Comparison of ENCODE assay signal across 9 cellular contexts in the genomic region with DNA sequence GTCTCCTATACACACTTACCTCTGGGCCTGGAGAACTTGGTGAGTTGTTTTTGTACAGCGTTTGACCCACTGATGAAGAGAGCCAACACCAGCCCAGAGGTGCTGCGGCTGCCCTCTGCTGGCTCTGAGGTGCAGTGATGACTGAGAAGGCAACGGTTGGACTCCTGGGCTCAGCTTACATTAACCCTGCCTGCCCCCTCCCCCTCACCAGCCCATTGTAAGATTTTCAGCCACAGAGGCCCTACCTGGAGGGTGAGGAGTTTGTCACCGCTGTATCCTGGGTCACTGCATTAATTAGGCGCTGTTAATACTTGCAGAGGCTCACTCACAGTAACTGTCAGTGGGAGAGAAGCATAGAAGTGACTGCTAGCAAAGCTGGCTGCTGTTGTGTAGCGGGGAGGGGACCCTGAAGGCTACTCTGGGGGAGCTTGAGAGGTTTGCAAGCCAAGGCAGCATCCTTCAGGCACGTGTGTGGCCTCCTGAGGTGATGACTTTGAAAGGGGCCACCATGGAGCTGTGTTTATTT. TPM values are rescaled to one million over a fixed set of nuclear protein-coding genes. Genes with fewer than 3 reads are reported as not detected.
DNase-seq lines count a peak whose midpoint lies in the region; ATAC-seq and TF ChIP-seq lines count a peak whose summit lies in the region.
"Had no signal": no experiment of that assay in that cellular context is flagged by ENCODE, and none has a peak within 500 bp of the region (broad histone marks: within the 10 kb centered on the region; RNA-seq: fewer than 3 reads in every experiment).

No MANE protein-coding gene starts in this region.

- peaks cover 4% of the 10 kb centered on the region for H3K27me3 Mint-ChIP-seq in activated CD8-positive, alpha-beta T cell treated with anti-CD3 and anti-CD28 coated beads, Interleukin-2, amount 10 ng/mL, durations not matched to agents 7 days and 5 days (ENCODE audit: low read depth)
- H3K27me3 Mint-ChIP-seq in endothelial cell (ENCODE audit: unreplicated experiment), result peaks cover 4% of the 10 kb centered on the region

- H3K4me1 ChIP-seq in HEK293 (ENCODE audit: control insufficient read depth, insufficient read depth, low read length), result peaks cover 6% of the 10 kb centered on the region; the same call in 1 of the 2 replicates

- H3K4me3 Mint-ChIP-seq in activated CD8-positive, alpha-beta T cell treated with anti-CD3 and anti-CD28 coated beads, Interleukin-2, amount 10 ng/mL, durations not matched to agents 7 days and 5 days, result no peak overlapping the region
- H3K4me3 Mint-ChIP-seq in endothelial cell (ENCODE audit: unreplicated experiment), result no peak overlapping the region

- POLR2A ChIA-PET in HEK293 (lab: Yijun Ruan, JAX), result interaction anchor here (0.7 to 1.3 kb wide), 2 partner anchors 56 to 100 kb away, joined by 3 read pairs; no protein-coding TSS in a partner anchor
- POLR2A ChIA-PET in activated CD8-positive, alpha-beta T cell treated with anti-CD3 and anti-CD28 coated beads, Interleukin-2, amount 10 ng/mL, durations not matched to agents 7 days and 5 days (lab: Charles Lee), result interaction anchor here (0.6 kb wide), 1 partner anchor 16 kb away, joined by 4 read pairs; no protein-coding TSS in a partner anchor

- H3K27ac ChIP-seq in HEK293 (ENCODE audit: extremely low read depth, low read depth, low read length), result no peak overlapping the region

- no peaks in the 10 kb centered on the region for H3K36me3 Mint-ChIP-seq in activated CD8-positive, alpha-beta T cell treated with anti-CD3 and anti-CD28 coated beads, Interleukin-2, amount 10 ng/mL, durations not matched to agents 7 days and 5 days (ENCODE audit: low read depth)
- H3K36me3 Mint-ChIP-seq in endothelial cell (ENCODE audit: low read depth, unreplicated experiment), result peaks cover 4% of the 10 kb centered on the region

- no peak overlapping the region for H3K27ac Mint-ChIP-seq in activated CD8-positive, alpha-beta T cell treated with anti-CD3 and anti-CD28 coated beads, Interleukin-2, amount 10 ng/mL, durations not matched to agents 7 days and 5 days
- H3K27ac Mint-ChIP-seq in endothelial cell (ENCODE audit: unreplicated experiment), result peak overlapping the region; percentile 75

- H3K4me1 Mint-ChIP-seq in activated CD8-positive, alpha-beta T cell treated with anti-CD3 and anti-CD28 coated beads, Interleukin-2, amount 10 ng/mL, durations not matched to agents 7 days and 5 days (ENCODE audit: low read depth), result no peaks in the 10 kb centered on the region
- H3K4me1 Mint-ChIP-seq in endothelial cell (ENCODE audit: unreplicated experiment), result peaks cover 31% of the 10 kb centered on the region

- H3K9me3 ChIP-seq in HEK293 (ENCODE audit: control insufficient read depth, insufficient read depth, low read depth, low read length), result no peaks in the 10 kb centered on the region

- CTCF ChIA-PET in HEK293 (lab: Yijun Ruan, JAX), result interaction anchor here (0.6 to 8.7 kb wide), 29 partner anchors 8 to 147 kb away, joined by 3 to 81 read pairs (median 4); partner anchors contain the start of genes ANKRD2, C10orf62 and UBTD1
- CTCF ChIA-PET in activated CD8-positive, alpha-beta T cell treated with anti-CD3 and anti-CD28 coated beads, Interleukin-2, amount 10 ng/mL, durations not matched to agents 7 days and 5 days (lab: Charles Lee), result interaction anchor here (0.6 to 4.1 kb wide), 20 partner anchors 8 to 146 kb away, joined by 3 to 49 read pairs (median 4); partner anchors contain the start of gene ANKRD2

- peak; percentile 83 for TF ChIP-seq CTCF in HEK293 (tag by site-specific recombination; IDR thresholded peaks at IDR 0.05)
- peak; percentile 40 for TF ChIP-seq CTCF in endothelial cell (IDR thresholded peaks at IDR 0.05; ENCODE audit: unreplicated experiment)

- peaks cover 4% of the 10 kb centered on the region for H3K9me3 Mint-ChIP-seq in activated CD8-positive, alpha-beta T cell treated with anti-CD3 and anti-CD28 coated beads, Interleukin-2, amount 10 ng/mL, durations not matched to agents 7 days and 5 days (ENCODE audit: insufficient read depth)
- H3K9me3 Mint-ChIP-seq in endothelial cell (ENCODE audit: unreplicated experiment), result no peaks in the 10 kb centered on the region

- no peak overlapping the region for H3K4me3 ChIP-seq in HEK293 (ENCODE audit: low read depth, low read length)

- DNase-seq in DMS79 treated with DMSO at 0.1 percent for 48 hours (lab: John Stamatoyannopoulos, UW) (peak; percentile 13), NCI-H526 treated with DMSO at 0.1 percent for 48 hours (lab: John Stamatoyannopoulos, UW) (peak; percentile 42), endothelial cell (ENCODE audit: low spot score) (peak; percentile 71), middle frontal gyrus (ENCODE audit: extremely low spot score, low spot score) (peak; percentile 26)
- peak; percentile 65 for DNase-seq in activated CD8-positive, alpha-beta T cell treated with anti-CD3 and anti-CD28 coated beads, Interleukin-2, amount 10 ng/mL, durations not matched to agents 7 days and 5 days
- peak; percentile 31 for DNase-seq in stimulated activated CD8-positive, alpha-beta memory T cell treated with anti-CD3 and anti-CD28 coated beads, Interleukin-7, amount 100 ng/mL, for 24 hours (ENCODE audit: low read depth)

- no peaks in the 10 kb centered on the region for H3K36me3 ChIP-seq in HEK293 (ENCODE audit: control insufficient read depth in 2 of 2, insufficient read depth in 1 of 2, low read length in 2 of 2)

- ATAC-seq in activated CD8-positive, alpha-beta T cell treated with anti-CD3 and anti-CD28 coated beads, Interleukin-2, amount 10 ng/mL, durations not matched to agents 7 days and 5 days, result peak; percentile 98
- ATAC-seq in HG02884 (IDR thresholded peaks at IDR 0.05; ENCODE audit: unreplicated experiment), result no peak

TF ChIP-seq in HEK293, 187 proteins besides CTCF, POLR2A, EP300 and RAD21:
- TF ChIP-seq ZNF654 (tag by site-specific recombination; IDR thresholded peaks at IDR 0.05; ENCODE audit: low read depth) (peak; percentile 73), ZNF19 (tag by site-specific recombination; IDR thresholded peaks at IDR 0.05; ENCODE audit: low read depth) (no peak), ZNF600 (tag by site-specific recombination; IDR thresholded peaks at IDR 0.05) (0 out of 2 replicates have a peak, but pooled peaks have one; percentile 19), TRIM28 (IDR thresholded peaks at IDR 0.05; ENCODE audit: borderline replicate concordance, low read length) (peak; percentile 73), GLIS1 (tag by site-specific recombination; IDR thresholded peaks at IDR 0.05) (peak; percentile 26)
- TF ChIP-seq, protein P1, sequence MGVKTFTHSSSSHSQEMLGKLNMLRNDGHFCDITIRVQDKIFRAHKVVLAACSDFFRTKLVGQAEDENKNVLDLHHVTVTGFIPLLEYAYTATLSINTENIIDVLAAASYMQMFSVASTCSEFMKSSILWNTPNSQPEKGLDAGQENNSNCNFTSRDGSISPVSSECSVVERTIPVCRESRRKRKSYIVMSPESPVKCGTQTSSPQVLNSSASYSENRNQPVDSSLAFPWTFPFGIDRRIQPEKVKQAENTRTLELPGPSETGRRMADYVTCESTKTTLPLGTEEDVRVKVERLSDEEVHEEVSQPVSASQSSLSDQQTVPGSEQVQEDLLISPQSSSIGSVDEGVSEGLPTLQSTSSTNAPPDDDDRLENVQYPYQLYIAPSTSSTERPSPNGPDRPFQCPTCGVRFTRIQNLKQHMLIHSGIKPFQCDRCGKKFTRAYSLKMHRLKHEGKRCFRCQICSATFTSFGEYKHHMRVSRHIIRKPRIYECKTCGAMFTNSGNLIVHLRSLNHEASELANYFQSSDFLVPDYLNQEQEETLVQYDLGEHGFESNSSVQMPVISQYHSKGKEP (tag by site-specific recombination; IDR thresholded peaks at IDR 0.05), result 0 out of 2 replicates have a peak, but pooled peaks have one; percentile 10
- TF ChIP-seq, protein P2, sequence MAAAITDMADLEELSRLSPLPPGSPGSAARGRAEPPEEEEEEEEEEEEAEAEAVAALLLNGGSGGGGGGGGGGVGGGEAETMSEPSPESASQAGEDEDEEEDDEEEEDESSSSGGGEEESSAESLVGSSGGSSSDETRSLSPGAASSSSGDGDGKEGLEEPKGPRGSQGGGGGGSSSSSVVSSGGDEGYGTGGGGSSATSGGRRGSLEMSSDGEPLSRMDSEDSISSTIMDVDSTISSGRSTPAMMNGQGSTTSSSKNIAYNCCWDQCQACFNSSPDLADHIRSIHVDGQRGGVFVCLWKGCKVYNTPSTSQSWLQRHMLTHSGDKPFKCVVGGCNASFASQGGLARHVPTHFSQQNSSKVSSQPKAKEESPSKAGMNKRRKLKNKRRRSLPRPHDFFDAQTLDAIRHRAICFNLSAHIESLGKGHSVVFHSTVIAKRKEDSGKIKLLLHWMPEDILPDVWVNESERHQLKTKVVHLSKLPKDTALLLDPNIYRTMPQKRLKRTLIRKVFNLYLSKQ (tag by site-specific recombination; IDR thresholded peaks at IDR 0.05; ENCODE audit: borderline replicate concordance), result no peak

RNA-seq across cellular contexts. Expression of gene ANKRD2, which starts 18.9 kb away (rescaled TPM):
- total RNA-seq in activated CD8-positive, alpha-beta T cell treated with anti-CD3 and anti-CD28 coated beads, Interleukin-2, amount 10 ng/mL, durations not matched to agents 7 days and 5 days, result under 1 TPM in 1 of 2 experiments, not detected in 1; 0.26 TPM
- total RNA-seq in endothelial cell (ENCODE audit: unreplicated experiment), result 0.33 TPM

RNA-seq across cellular contexts. Expression of gene HOGA1, which starts 30.6 kb away (rescaled TPM):
- total RNA-seq in activated CD8-positive, alpha-beta T cell treated with anti-CD3 and anti-CD28 coated beads, Interleukin-2, amount 10 ng/mL, durations not matched to agents 7 days and 5 days, result not detected
- 0.85 TPM for total RNA-seq in endothelial cell (ENCODE audit: unreplicated experiment)
- total RNA-seq: activated CD8-positive, alpha-beta memory T cell treated with anti-CD3 and anti-CD28 coated beads for 36 hours had no signal

RNA-seq across cellular contexts. Expression of gene C10orf62, which starts 35.9 kb away (rescaled TPM):
- not detected for total RNA-seq in activated CD8-positive, alpha-beta T cell treated with anti-CD3 and anti-CD28 coated beads, Interleukin-2, amount 10 ng/mL, durations not matched to agents 7 days and 5 days
- total RNA-seq in endothelial cell (ENCODE audit: unreplicated experiment), result not detected
- total RNA-seq: activated CD8-positive, alpha-beta memory T cell treated with anti-CD3 and anti-CD28 coated beads for 36 hours had no signal

RNA-seq across cellular contexts. Expression of gene UBTD1, which starts 54.9 kb away (rescaled TPM):
- total RNA-seq in activated CD8-positive, alpha-beta T cell treated with anti-CD3 and anti-CD28 coated beads, Interleukin-2, amount 10 ng/mL, durations not matched to agents 7 days and 5 days, result 1 to 10 TPM in 1 of 2 experiments, under 1 TPM in 1; 0.58 to 1.1 TPM
- 78.0 TPM for total RNA-seq in endothelial cell (ENCODE audit: unreplicated experiment)

RNA-seq across cellular contexts. Expression of gene MMS19, which starts 55.4 kb away (rescaled TPM):
- 10 to 100 TPM; 71.7 to 73.3 TPM for total RNA-seq in activated CD8-positive, alpha-beta T cell treated with anti-CD3 and anti-CD28 coated beads, Interleukin-2, amount 10 ng/mL, durations not matched to agents 7 days and 5 days
- total RNA-seq in endothelial cell (ENCODE audit: unreplicated experiment), result 127 TPM

Comparison
In these comparisons a context has a peak if more than half of its experiments do, and no peak if none do; other contexts are left out.
1. DNase-seq: peak in every context shown above with its lines; median percentile 71 in endothelial cell; 65 in activated CD8-positive, alpha-beta T cell treated with anti-CD3 and anti-CD28 coated beads, Interleukin-2, amount 10 ng/mL, durations not matched to agents 7 days and 5 days; 42 in NCI-H526 treated with DMSO at 0.1 percent for 48 hours; 31 in stimulated activated CD8-positive, alpha-beta memory T cell treated with anti-CD3 and anti-CD28 coated beads, Interleukin-7, amount 100 ng/mL, for 24 hours; 26 in middle frontal gyrus; 13 in DMS79 treated with DMSO at 0.1 percent for 48 hours.